ENCODE assay signal across 19 cellular contexts in genomic region chr2:160305081-160305750, GRCh38.
A peak's percentile ranks its signal among the peaks of the same experiment; 100 is the strongest.
DNase-seq lines count a peak whose midpoint lies in the region; ATAC-seq, FAIRE-seq and TF ChIP-seq lines count a peak whose summit lies in the region.
"Had no signal": no experiment of that assay in that cellular context is flagged by ENCODE, and none has a peak within 500 bp of the region (broad histone marks: within the 10 kb centered on the region; RNA-seq: fewer than 3 reads in every experiment).

No MANE protein-coding gene starts in this region.

- no peak for TF ChIP-seq RAD21 in SK-N-SH (IDR thresholded peaks at IDR 0.05; ENCODE audit: low read length)

- H3K27me3 ChIP-seq in SK-N-SH (ENCODE audit: insufficient read depth) (no peaks in the 10 kb centered on the region), bronchial epithelial cell (ENCODE audit: control insufficient read depth, insufficient read depth, low read length) (no peaks in the 10 kb centered on the region), foreskin keratinocyte (no peaks in the 10 kb centered on the region), smooth muscle cell (ENCODE audit: low read depth) (no peaks in the 10 kb centered on the region)
- H3K27me3 ChIP-seq: BLaER1 treated with 17β-estradiol and CSF1 and Interleukin-3, amounts not matched to agents 10 nM and 100 nM; thyroid gland had no signal

- H3K4me2 ChIP-seq in SK-N-SH, result no peak overlapping the region
- H3K4me2 ChIP-seq in smooth muscle cell, result no peak overlapping the region
- H3K4me2 ChIP-seq: BLaER1 treated with 17β-estradiol and CSF1 and Interleukin-3, amounts not matched to agents 10 nM and 100 nM had no signal

- no peaks in the 10 kb centered on the region for H3K9me3 ChIP-seq in SK-N-SH
- H3K9me3 ChIP-seq in smooth muscle cell (replicated peaks; ENCODE audit: low read depth), result no peaks in the 10 kb centered on the region
- H3K9me3 ChIP-seq: BLaER1 treated with 17β-estradiol and CSF1 and Interleukin-3, amounts not matched to agents 10 nM and 100 nM; thyroid gland had no signal

- FAIRE-seq in bronchial epithelial cell (lab: Jason Lieb, UNC), result no peak
- FAIRE-seq in frontal cortex (lab: Jason Lieb, UNC), result no peak
- FAIRE-seq: GM12892, HTR-8/SVneo, kidney had no signal

- H3K4me3 ChIP-seq in SK-N-SH (ENCODE audit: low read depth in 2 of 2, low read length in 1 of 2) (no peak overlapping the region), bronchial epithelial cell (ENCODE audit: low read depth, low read length) (no peak overlapping the region), smooth muscle cell (no peak overlapping the region)
- H3K4me3 ChIP-seq: BLaER1 treated with 17β-estradiol and CSF1 and Interleukin-3, amounts not matched to agents 10 nM and 100 nM; thyroid gland had no signal

- H3F3A ChIP-seq in SK-N-SH (replicated peaks; ENCODE audit: insufficient read depth) (peaks cover 41% of the 10 kb centered on the region), smooth muscle cell (ENCODE audit: low read depth) (peaks cover 16% of the 10 kb centered on the region)

- peaks cover 74% of the 10 kb centered on the region for H3K79me2 ChIP-seq in SK-N-SH (ENCODE audit: insufficient read depth)
- peaks cover 93% of the 10 kb centered on the region for H3K79me2 ChIP-seq in smooth muscle cell (ENCODE audit: low read depth)

- ATAC-seq in SK-N-SH treated with all-trans-retinoic acid at 6 μM for 48 hours (peak; percentile 19; the same call in 1 of the 3 replicates), foreskin keratinocyte (peak; percentile 74)
- ATAC-seq: stimulated activated effector memory CD8-positive, alpha-beta T cell treated with anti-CD3 and anti-CD28 coated beads, Interleukin-12 subunit alpha, Interleukin-12 subunit beta, amount 100 ng/mL, for 72 hours had no signal

- no peaks in the 10 kb centered on the region for H3K9me2 ChIP-seq in SK-N-SH

- no peak for DNase-seq in SK-N-SH
- peak; percentile 90 for DNase-seq in bronchial epithelial cell (ENCODE audit: low read depth)
- DNase-seq in foreskin keratinocyte, result peak; percentile 42 to 91
- no peak for DNase-seq in smooth muscle cell (lab: John Stamatoyannopoulos, UW; ENCODE audit: unreplicated experiment)
- DNase-seq in frontal cortex (ENCODE audit: low spot score in 2 of 2), result no peak
- no peak for DNase-seq in mesenteric fat pad (ENCODE audit: low spot score)
- no peak for DNase-seq in activated effector memory CD4-positive, alpha-beta T cell treated with Interleukin-2 at 50 U/mL for 16 hours
- DNase-seq: 8988T; activated naive CD4-positive, alpha-beta T cell treated with anti-CD3 and anti-CD28 coated beads, Interleukin-2, amount 10 ng/mL, durations not matched to agents 7 days and 5 days; activated T-cell treated with anti-CD3 and anti-CD28 coated beads for 4 hours; kidney; NCI-H345; RPMI8226; thyroid gland had no signal

- H3K4me1 ChIP-seq in SK-N-SH (ENCODE audit: control insufficient read depth in 1 of 2, insufficient read depth in 2 of 2, low read depth in 1 of 2, low read length in 1 of 2) (peaks cover 4 to 29% of the 10 kb centered on the region in 2 experiments), foreskin keratinocyte (peaks cover 40% of the 10 kb centered on the region), smooth muscle cell (ENCODE audit: low read depth) (peaks cover 12% of the 10 kb centered on the region)

- H3K9ac ChIP-seq in SK-N-SH (no peak overlapping the region), smooth muscle cell (ENCODE audit: low read depth) (no peak overlapping the region)
- H3K9ac ChIP-seq: BLaER1 treated with 17β-estradiol and CSF1 and Interleukin-3, amounts not matched to agents 10 nM and 100 nM had no signal

- peak overlapping the region in 1 of 2 experiments; percentile 38; a peak in 2 of 4 replicates for H3K27ac ChIP-seq in SK-N-SH (ENCODE audit: low read depth in 2 of 2, low read length in 1 of 2)
- H3K27ac ChIP-seq in foreskin keratinocyte, result no peak overlapping the region
- peak overlapping the region; percentile 84 for H3K27ac ChIP-seq in smooth muscle cell (ENCODE audit: low read depth)
- H3K27ac ChIP-seq: BLaER1 treated with 17β-estradiol and CSF1 and Interleukin-3, amounts not matched to agents 10 nM and 100 nM; thyroid gland had no signal

- POLR2A ChIA-PET in SK-N-SH (lab: Yijun Ruan, JAX), result no interaction called here

- WGBS in SK-N-SH (ENCODE audit: low lambda C conversion rate), result 81% methylated on average over 4 of the region's 4 CpGs
- WGBS in smooth muscle cell (ENCODE audit: low lambda C conversion rate), result 81% methylated on average over 4 of the region's 4 CpGs

- CTCF ChIA-PET in SK-N-SH (lab: Yijun Ruan, JAX), result interaction anchor here (0.7 to 1.5 kb wide), 3 partner anchors 54 to 689 kb away, joined by 3 to 5 read pairs (median 3); no protein-coding TSS in a partner anchor

- H2AFZ ChIP-seq in SK-N-SH (ENCODE audit: low read depth) (no peak overlapping the region), smooth muscle cell (ENCODE audit: low read depth) (no peak overlapping the region)

- TF ChIP-seq EP300 in SK-N-SH (IDR thresholded peaks at IDR 0.05; ENCODE audit: borderline replicate concordance in 1 of 2, low read depth in 1 of 2, low read length in 1 of 2), result no peak

- peaks cover 49 to 60% of the 10 kb centered on the region in 2 experiments for H3K36me3 ChIP-seq in SK-N-SH (replicated peaks in 1 of 2; ENCODE audit: control insufficient read depth in 1 of 2, insufficient read depth in 2 of 2, low read length in 1 of 2)
- H3K36me3 ChIP-seq in bronchial epithelial cell (ENCODE audit: control insufficient read depth, insufficient read depth, low read length), result peaks cover 3% of the 10 kb centered on the region
- H3K36me3 ChIP-seq in smooth muscle cell (ENCODE audit: low read depth), result peaks cover 9% of the 10 kb centered on the region

- TF ChIP-seq CTCF in SK-N-SH (IDR thresholded peaks at IDR 0.05), result no peak
- TF ChIP-seq CTCF in bronchial epithelial cell (IDR thresholded peaks at IDR 0.05; ENCODE audit: insufficient read depth, low read length, severe bottlenecking), result no peak
- TF ChIP-seq CTCF in foreskin keratinocyte (conservative IDR thresholded peaks at IDR 0.05), result no peak
- TF ChIP-seq CTCF in smooth muscle cell (IDR thresholded peaks at IDR 0.05; ENCODE audit: borderline replicate concordance, insufficient read depth, poor library complexity, severe bottlenecking), result no peak

- H4K20me1 ChIP-seq in SK-N-SH (ENCODE audit: insufficient read depth) (no peaks in the 10 kb centered on the region), smooth muscle cell (ENCODE audit: low read depth) (peaks cover 53% of the 10 kb centered on the region)

TF ChIP-seq in SK-N-SH treated with all-trans-retinoic acid at 6 μM for 48 hours, 23 proteins besides CTCF, POLR2A, EP300 and RAD21 (continues in another document):
- no peak for TF ChIP-seq ZFP30 (CRISPR knock-in tag; IDR thresholded peaks at IDR 0.05)
- no peak for TF ChIP-seq PPARA (CRISPR knock-in tag; IDR thresholded peaks at IDR 0.05; ENCODE audit: borderline replicate concordance)
- TF ChIP-seq ZNF70 (CRISPR knock-in tag; IDR thresholded peaks at IDR 0.05), result no peak
- no peak for TF ChIP-seq OSR1 (CRISPR knock-in tag; IDR thresholded peaks at IDR 0.05)
- no peak for TF ChIP-seq TOX (CRISPR knock-in tag; IDR thresholded peaks at IDR 0.05; ENCODE audit: borderline replicate concordance)
- no peak for TF ChIP-seq ZNF8 (CRISPR knock-in tag; IDR thresholded peaks at IDR 0.05)
- TF ChIP-seq ARNTL (CRISPR knock-in tag; IDR thresholded peaks at IDR 0.05; ENCODE audit: borderline replicate concordance, low read depth), result no peak
- TF ChIP-seq CREB5 (CRISPR knock-in tag; IDR thresholded peaks at IDR 0.05; ENCODE audit: low read depth), result no peak
- no peak for TF ChIP-seq GLIS3 (CRISPR knock-in tag; IDR thresholded peaks at IDR 0.05)
- TF ChIP-seq RARB (CRISPR knock-in tag; IDR thresholded peaks at IDR 0.05), result no peak
- no peak for TF ChIP-seq ZNF565 (CRISPR knock-in tag; conservative IDR thresholded peaks at IDR 0.05; ENCODE audit: low read depth)

TF ChIP-seq in SK-N-SH, 30 proteins besides CTCF, POLR2A, EP300 and RAD21:
- no peak for TF ChIP-seq PBX3 (IDR thresholded peaks at IDR 0.05)
- no peak for TF ChIP-seq NFIC (IDR thresholded peaks at IDR 0.05; ENCODE audit: borderline replicate concordance)

Comparison
In these comparisons a context has a peak if more than half of its experiments do, and no peak if none do; other contexts are left out.
1. DNase-seq: peak in bronchial epithelial cell (single experiment) and foreskin keratinocyte (2 of 2); none in SK-N-SH (single experiment), smooth muscle cell (single experiment), frontal cortex (0 of 2), mesenteric fat pad (single experiment) and activated effector memory CD4-positive, alpha-beta T cell treated with Interleukin-2 at 50 U/mL for 16 hours (single experiment).